In the genomic region with DNA sequence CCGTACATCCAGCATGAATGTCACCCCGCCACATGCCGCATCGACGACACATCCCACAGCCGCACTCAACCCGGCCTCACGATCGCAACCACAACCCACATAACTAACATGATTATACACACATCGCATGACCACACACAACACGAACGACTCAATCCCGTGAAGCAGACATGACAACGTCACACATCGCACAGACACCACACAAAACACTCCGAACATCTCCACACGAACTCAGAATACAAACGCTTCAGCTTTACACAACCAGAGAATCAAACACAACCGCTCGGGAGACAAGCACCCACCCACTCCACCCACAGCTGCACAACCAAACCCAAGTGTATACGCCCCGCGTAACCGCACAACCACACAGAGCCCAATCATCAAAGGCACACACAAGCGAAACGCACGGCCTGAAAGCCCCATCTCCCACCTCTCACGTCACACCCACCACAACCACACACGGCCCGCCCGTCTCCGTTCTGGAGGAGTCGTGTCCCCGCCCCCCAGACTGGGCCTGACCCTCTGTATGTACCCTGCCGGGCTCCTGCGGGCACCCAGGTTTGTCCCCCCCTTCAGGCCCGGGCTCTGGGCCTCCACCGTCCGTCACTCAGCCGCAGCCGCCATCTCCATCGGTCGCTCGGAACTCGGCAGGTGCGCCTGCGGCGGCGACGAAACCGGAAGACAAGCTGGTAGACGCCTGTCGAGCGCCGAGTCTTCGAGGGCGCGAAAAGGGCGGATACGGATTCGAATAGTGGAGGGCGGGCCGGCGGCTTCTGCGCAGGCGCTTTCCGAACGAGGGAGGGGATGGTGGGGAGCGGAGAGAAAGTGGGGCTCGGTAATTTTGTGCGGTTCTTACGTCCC, we compare ENCODE assay signal across 8 cellular contexts. TPM values are rescaled to one million over a fixed set of nuclear protein-coding genes. Genes with fewer than 3 reads are reported as not detected.
A peak's percentile ranks its signal among the peaks of the same experiment; 100 is the strongest.
DNase-seq lines count a peak whose midpoint lies in the region; ATAC-seq and TF ChIP-seq lines count a peak whose summit lies in the region.

Gene RBSN, minus strand, starts transcription at position 646 of the 861 bp plus-strand sequence. CDS start 3,028 bp downstream, outside the sequence.

- peak; percentile 84 for ATAC-seq in HG02852 (IDR thresholded peaks at IDR 0.05; ENCODE audit: unreplicated experiment)
- ATAC-seq in upper lobe of right lung = peak; percentile 95

- H3K9me3 ChIP-seq in left ventricle myocardium inferior (replicated peaks) (no peaks in the 10 kb centered on the region), upper lobe of right lung (no peaks in the 10 kb centered on the region)

- H3K4me1 Mint-ChIP-seq in T-helper 1 cell treated with Interleukin-12 subunit alpha and Interleukin-12 subunit beta and Interleukin-4 antibody, amounts not matched to agents 30 μg/mL and 1 μg/mL, for 36 hours (ENCODE audit: low read depth) = peaks cover 26% of the 10 kb centered on the region
- peaks cover 12% of the 10 kb centered on the region for H3K4me1 Mint-ChIP-seq in progenitor cell of endocrine pancreas (ENCODE audit: low read depth)

- H3K4me1 ChIP-seq in left ventricle myocardium inferior (peaks cover 51% of the 10 kb centered on the region), upper lobe of right lung (peaks cover 24% of the 10 kb centered on the region)

- peak within 1 kb of the TSS; percentile 96 for H3K4me3 Mint-ChIP-seq in T-helper 1 cell treated with Interleukin-12 subunit alpha and Interleukin-12 subunit beta and Interleukin-4 antibody, amounts not matched to agents 30 μg/mL and 1 μg/mL, for 36 hours
- H3K4me3 Mint-ChIP-seq in progenitor cell of endocrine pancreas (ENCODE audit: low read depth) = peak within 1 kb of the TSS; percentile 93

- H3K4me3 ChIP-seq in left ventricle myocardium inferior (peak within 1 kb of the TSS; percentile 83), upper lobe of right lung (peak within 1 kb of the TSS; percentile 90)

- H3K27me3 ChIP-seq in left ventricle myocardium inferior (ENCODE audit: low read depth) (no peaks in the 10 kb centered on the region), upper lobe of right lung (no peaks in the 10 kb centered on the region)

- TF ChIP-seq CTCF in GM13977 (IDR thresholded peaks at IDR 0.05; ENCODE audit: extremely low read depth, insufficient read depth, missing control alignments) (no peak), left ventricle myocardium inferior (IDR thresholded peaks at IDR 0.05; ENCODE audit: borderline replicate concordance) (no peak), progenitor cell of endocrine pancreas (IDR thresholded peaks at IDR 0.05; ENCODE audit: unreplicated experiment) (no peak), upper lobe of right lung (IDR thresholded peaks at IDR 0.05) (no peak)

- in situ Hi-C loops in GM13977 (cut with MboI; ENCODE audit: low pct_unique_long_range_greater_than_20kb, low sequenced_read_pairs, unreplicated experiment) = no loop called here

- H3K36me3 ChIP-seq in left ventricle myocardium inferior = peaks cover 25% of the 10 kb centered on the region
- H3K36me3 ChIP-seq in upper lobe of right lung = peaks cover 24% of the 10 kb centered on the region

- H3K27ac Mint-ChIP-seq in T-helper 1 cell treated with Interleukin-12 subunit alpha and Interleukin-12 subunit beta and Interleukin-4 antibody, amounts not matched to agents 30 μg/mL and 1 μg/mL, for 36 hours = peak within 1 kb of the TSS; percentile 98
- peak within 1 kb of the TSS; percentile 91 for H3K27ac Mint-ChIP-seq in progenitor cell of endocrine pancreas

- no peaks in the 10 kb centered on the region for H3K9me3 Mint-ChIP-seq in T-helper 1 cell treated with Interleukin-12 subunit alpha and Interleukin-12 subunit beta and Interleukin-4 antibody, amounts not matched to agents 30 μg/mL and 1 μg/mL, for 36 hours
- no peaks in the 10 kb centered on the region for H3K9me3 Mint-ChIP-seq in progenitor cell of endocrine pancreas (ENCODE audit: low read depth)

- DNase-seq in GM13977 (ENCODE audit: low spot score) (peak; percentile 91), NCI-H1436 treated with DMSO at 0.1 percent for 48 hours (lab: John Stamatoyannopoulos, UW) (peak; percentile 8), left ventricle myocardium inferior (peak; percentile 96), progenitor cell of endocrine pancreas (ENCODE audit: low spot score, unreplicated experiment) (peak; percentile 87), upper lobe of right lung (peak; percentile 98)

- intact Hi-C loops in left ventricle myocardium inferior (cut with micrococcal nuclease) (no loop called here), upper lobe of right lung (cut with DNase I) (no loop called here)

- peak within 1 kb of the TSS; percentile 76 for H3K27ac ChIP-seq in angular gyrus (ENCODE audit: low read depth, low read length)
- peak within 1 kb of the TSS; percentile 86 for H3K27ac ChIP-seq in left ventricle myocardium inferior (replicated peaks)
- peak within 1 kb of the TSS; percentile 88 for H3K27ac ChIP-seq in upper lobe of right lung

- peaks cover 4% of the 10 kb centered on the region for H3K27me3 Mint-ChIP-seq in T-helper 1 cell treated with Interleukin-12 subunit alpha and Interleukin-12 subunit beta and Interleukin-4 antibody, amounts not matched to agents 30 μg/mL and 1 μg/mL, for 36 hours (ENCODE audit: low read depth)
- no peaks in the 10 kb centered on the region for H3K27me3 Mint-ChIP-seq in progenitor cell of endocrine pancreas

- H3K36me3 Mint-ChIP-seq in T-helper 1 cell treated with Interleukin-12 subunit alpha and Interleukin-12 subunit beta and Interleukin-4 antibody, amounts not matched to agents 30 μg/mL and 1 μg/mL, for 36 hours (ENCODE audit: low read depth) = peaks cover 24% of the 10 kb centered on the region
- H3K36me3 Mint-ChIP-seq in progenitor cell of endocrine pancreas (ENCODE audit: insufficient read depth) = no peaks in the 10 kb centered on the region

RNA-seq across cellular contexts. Expression of gene RBSN, which starts in this region (rescaled TPM):
- 17.3 TPM for total RNA-seq in left ventricle myocardium inferior
- 25.7 and 26.2 TPM in 2 replicates for total RNA-seq in progenitor cell of endocrine pancreas
- 27.6 TPM for total RNA-seq in upper lobe of right lung

Comparison
In these comparisons a context has a peak if more than half of its experiments do, and no peak if none do; other contexts are left out.
1. Peak in every context shown above with its lines: DNase-seq, ATAC-seq, H3K4me3 ChIP-seq and H3K27ac ChIP-seq.
2. DNase-seq: peak in every context shown above with its lines; median percentile 98 in upper lobe of right lung; 96 in left ventricle myocardium inferior; 91 in GM13977; 87 in progenitor cell of endocrine pancreas; 8 in NCI-H1436 treated with DMSO at 0.1 percent for 48 hours.